ENCODE assay signal across 1 cellular context in genomic region chr12:42325776-42326465, GRCh38.
A peak's percentile ranks its signal among the peaks of the same experiment; 100 is the strongest.
TF ChIP-seq lines count a peak whose summit lies in the region.

TSS of gene PPHLN1 (plus strand) at chr12:42326167. CDS start at chr12:42335903, 9,736 bp downstream.
TSS of gene ZCRB1 (minus strand) at chr12:42326094. CDS start at chr12:42324102, 1,992 bp downstream.

TF ChIP-seq in HepG2, 621 proteins besides CTCF, POLR2A, EP300 and RAD21 (continued from another document and continues in another):
- TF ChIP-seq ZNF333 (CRISPR knock-in tag; IDR thresholded peaks at IDR 0.05; ENCODE audit: borderline replicate concordance) (no peak), SAP130 (CRISPR knock-in tag; IDR thresholded peaks at IDR 0.05; ENCODE audit: low read depth) (peak; percentile 79), DNMT1 (CRISPR knock-in tag; IDR thresholded peaks at IDR 0.05) (no peak), ZFY (CRISPR knock-in tag; IDR thresholded peaks at IDR 0.05) (peak; percentile 93), ZNF280D (CRISPR knock-in tag; IDR thresholded peaks at IDR 0.05) (0 out of 2 replicates have a peak, but pooled peaks have one; percentile 40), IRF9 (CRISPR knock-in tag; IDR thresholded peaks at IDR 0.05; ENCODE audit: borderline replicate concordance) (0 out of 2 replicates have a peak, but pooled peaks have one; percentile 43), ZFP91 (CRISPR knock-in tag; IDR thresholded peaks at IDR 0.05; ENCODE audit: borderline replicate concordance) (peak; percentile 72; the same call in 1 of the 2 replicates), ZNF225 (CRISPR knock-in tag; IDR thresholded peaks at IDR 0.05) (no peak), JUNB (CRISPR knock-in tag; IDR thresholded peaks at IDR 0.05; ENCODE audit: borderline replicate concordance) (no peak), ATF1 (CRISPR knock-in tag; IDR thresholded peaks at IDR 0.05) (peak; percentile 97), ZNF782 (CRISPR knock-in tag; IDR thresholded peaks at IDR 0.05; ENCODE audit: borderline replicate concordance) (0 out of 2 replicates have a peak, but pooled peaks have one; percentile 20), ISX (CRISPR knock-in tag; conservative IDR thresholded peaks at IDR 0.05) (no peak), KIAA2018 (CRISPR knock-in tag; IDR thresholded peaks at IDR 0.05; ENCODE audit: borderline replicate concordance) (no peak), PRMT3 (CRISPR knock-in tag; IDR thresholded peaks at IDR 0.05; ENCODE audit: borderline replicate concordance, low read depth) (no peak), POLR2AphosphoS5 (IDR thresholded peaks at IDR 0.05; ENCODE audit: low read depth, low read length) (peak; percentile 83), THAP9 (CRISPR knock-in tag; IDR thresholded peaks at IDR 0.05; ENCODE audit: borderline replicate concordance) (peak; percentile 62; the same call in 1 of the 2 replicates), ZNF337 (CRISPR knock-in tag; IDR thresholded peaks at IDR 0.05; ENCODE audit: borderline replicate concordance, low read depth) (0 out of 2 replicates have a peak, but pooled peaks have one; percentile 27), PRDM10 (CRISPR knock-in tag; IDR thresholded peaks at IDR 0.05; ENCODE audit: low read depth) (peak; percentile 57; the same call in 1 of the 2 replicates), SKI (IDR thresholded peaks at IDR 0.05; ENCODE audit: partially characterized antibody) (peak; percentile 25), MED13 (CRISPR knock-in tag; IDR thresholded peaks at IDR 0.05) (no peak), ZNF704 (CRISPR knock-in tag; IDR thresholded peaks at IDR 0.05; ENCODE audit: borderline replicate concordance) (0 out of 2 replicates have a peak, but pooled peaks have one; percentile 34), ZNF792 (CRISPR knock-in tag; IDR thresholded peaks at IDR 0.05) (no peak), ZNF564 (CRISPR knock-in tag; IDR thresholded peaks at IDR 0.05) (peak; percentile 54; the same call in 1 of the 2 replicates), POLR2AphosphoS2 (IDR thresholded peaks at IDR 0.05; ENCODE audit: low read depth, low read length) (no peak), BRCA1 (CRISPR knock-in tag; IDR thresholded peaks at IDR 0.05) (0 out of 2 replicates have a peak, but pooled peaks have one; percentile 54), KDM3A (CRISPR knock-in tag; IDR thresholded peaks at IDR 0.05; ENCODE audit: low read depth) (peak; percentile 72; the same call in 1 of the 2 replicates), ZNF143 (CRISPR knock-in tag; IDR thresholded peaks at IDR 0.05) (no peak), MAX (IDR thresholded peaks at IDR 0.05) (peak; percentile 61), TFE3 (CRISPR knock-in tag; IDR thresholded peaks at IDR 0.05) (peak; percentile 85)
